Comparison of ENCODE assay signal across 9 cellular contexts in the genomic region with DNA sequence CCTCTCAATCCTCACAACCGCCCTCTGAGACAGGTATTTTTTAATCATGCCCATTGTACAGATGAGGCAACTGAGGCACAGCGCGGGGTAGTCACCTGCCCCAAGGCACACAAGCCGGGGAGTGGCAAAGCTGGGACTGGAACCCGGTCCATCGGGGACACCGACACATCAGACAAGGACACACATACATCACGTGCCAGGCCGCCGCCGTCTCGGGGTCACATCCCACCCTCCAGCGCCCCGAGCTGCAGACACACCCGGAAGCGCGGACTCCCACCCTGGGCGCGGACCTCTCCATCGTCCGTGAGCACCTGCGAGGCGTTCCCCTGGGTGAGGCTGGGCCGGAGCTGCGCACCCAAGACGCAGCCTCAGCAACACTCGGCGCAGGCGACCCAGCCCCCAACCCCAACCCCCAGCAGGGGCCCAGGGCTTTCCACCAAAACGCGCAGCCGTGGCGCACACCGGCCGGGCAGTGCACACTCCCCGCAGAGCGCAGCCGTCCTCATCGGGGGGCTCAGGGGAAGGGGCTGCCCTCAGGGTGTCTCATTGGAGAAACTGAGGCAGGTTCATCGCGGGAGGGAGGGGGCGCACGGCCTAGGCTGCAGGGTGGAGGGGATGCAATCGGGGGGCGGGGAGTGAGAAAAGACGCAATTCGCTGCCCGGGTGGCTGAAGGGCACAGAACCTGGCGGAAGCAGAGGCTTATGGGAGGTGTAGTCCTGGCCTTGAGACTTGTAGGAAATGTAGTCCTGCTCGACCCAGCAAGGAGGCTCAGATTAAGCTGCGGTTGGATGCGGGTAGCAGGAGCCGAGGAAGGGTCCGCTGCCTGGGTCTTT. TPM values are rescaled to one million over a fixed set of nuclear protein-coding genes. Genes with fewer than 3 reads are reported as not detected.
A peak's percentile ranks its signal among the peaks of the same experiment; 100 is the strongest.
DNase-seq lines count a peak whose midpoint lies in the region; ATAC-seq, FAIRE-seq and TF ChIP-seq lines count a peak whose summit lies in the region.
"Had no signal": no experiment of that assay in that cellular context is flagged by ENCODE, and none has a peak within 500 bp of the region (broad histone marks: within the 10 kb centered on the region; RNA-seq: fewer than 3 reads in every experiment).

No MANE protein-coding gene starts in this region.

- no peak for TF ChIP-seq CTCF in MM.1S (IDR thresholded peaks at IDR 0.05; ENCODE audit: low read length)
- TF ChIP-seq CTCF in heart right ventricle (IDR thresholded peaks at IDR 0.05) = no peak
- no peak for TF ChIP-seq CTCF in parathyroid adenoma (IDR thresholded peaks at IDR 0.05)

- H3K9ac ChIP-seq in MM.1S (ENCODE audit: low read length) (peak overlapping the region; percentile 17; the same call in 1 of the 2 replicates), parathyroid adenoma (peak overlapping the region; percentile 76)

- no peaks in the 10 kb centered on the region for H3K36me3 Mint-ChIP-seq in activated naive CD4-positive, alpha-beta T cell treated with anti-CD3 and anti-CD28 coated beads, Interleukin-2, amount 50 U/mL, for 72 hours

- H3K9me2 ChIP-seq in MM.1S (replicated peaks; ENCODE audit: insufficient read depth, low read length) = no peaks in the 10 kb centered on the region

- DNase-seq in NCI-H1436 (lab: John Stamatoyannopoulos, UW) (peak; percentile 83), NCI-H1436 treated with DMSO at 0.1 percent for 48 hours (lab: John Stamatoyannopoulos, UW) (no peak), MM.1S (peak; percentile 49), SK-N-DZ (ENCODE audit: low spot score) (peak; percentile 68), heart right ventricle (peak; percentile 47 to 66), urothelium cell line (ENCODE audit: low spot score) (peak; percentile 85)
- DNase-seq in activated naive CD4-positive, alpha-beta T cell treated with anti-CD3 and anti-CD28 coated beads, Interleukin-2, amount 50 U/mL, for 72 hours (ENCODE audit: low spot score in 2 of 2) = peak; percentile 60 to 71

- H3K79me2 ChIP-seq in MM.1S (ENCODE audit: low read length) (no peaks in the 10 kb centered on the region), parathyroid adenoma (no peaks in the 10 kb centered on the region)

- H3F3A ChIP-seq in MM.1S (ENCODE audit: insufficient read depth, low read length) = no peaks in the 10 kb centered on the region

- H2AFZ ChIP-seq in MM.1S (ENCODE audit: low read length) = peak overlapping the region; percentile 94
- H2AFZ ChIP-seq in parathyroid adenoma = peak overlapping the region; percentile 100

- peak overlapping the region in 1 of 2 donors; percentile 66 for H3K27ac Mint-ChIP-seq in activated naive CD4-positive, alpha-beta T cell treated with anti-CD3 and anti-CD28 coated beads, Interleukin-2, amount 50 U/mL, for 72 hours

- H3K36me3 ChIP-seq in MM.1S (replicated peaks; ENCODE audit: insufficient read depth, low read length) (no peaks in the 10 kb centered on the region), heart right ventricle (no peaks in the 10 kb centered on the region), parathyroid adenoma (ENCODE audit: control insufficient read depth, insufficient read depth, low read length) (no peaks in the 10 kb centered on the region)

- H4K20me1 ChIP-seq in MM.1S (ENCODE audit: insufficient read depth, low read length) = no peaks in the 10 kb centered on the region

- H3K4me2 ChIP-seq in MM.1S (ENCODE audit: low read depth, low read length) = peak overlapping the region; percentile 94
- H3K4me2 ChIP-seq in parathyroid adenoma (ENCODE audit: low read length) = peak overlapping the region; percentile 99

- WGBS in heart right ventricle, 2 donors = 3 to 5% methylated on average over 54 of the region's 54 CpGs

- H3K4me1 ChIP-seq in MM.1S (ENCODE audit: low read length) = no peaks in the 10 kb centered on the region
- H3K4me1 ChIP-seq in heart right ventricle = peaks cover 0 to 27% (median 12%) of the 10 kb centered on the region in 9 donors
- H3K4me1 ChIP-seq in parathyroid adenoma = peaks cover 11% of the 10 kb centered on the region

- peak; percentile 65 to 78 for ATAC-seq in activated naive CD4-positive, alpha-beta T cell treated with anti-CD3 and anti-CD28 coated beads, Interleukin-2, amount 50 U/mL, for 72 hours
- ATAC-seq in heart right ventricle = peak; percentile 69 to 88 (median 78)

- no peaks in the 10 kb centered on the region for H3K9me3 Mint-ChIP-seq in activated naive CD4-positive, alpha-beta T cell treated with anti-CD3 and anti-CD28 coated beads, Interleukin-2, amount 50 U/mL, for 72 hours

- H3K4me3 ChIP-seq in MM.1S (ENCODE audit: low read length) = peak overlapping the region; percentile 72
- peak overlapping the region; percentile 42 to 66 (median 60) for H3K4me3 ChIP-seq in heart right ventricle
- peak overlapping the region; percentile 75 for H3K4me3 ChIP-seq in parathyroid adenoma (ENCODE audit: low read depth, low read length)

- H3K27me3 ChIP-seq in MM.1S (replicated peaks; ENCODE audit: insufficient read depth, low read length) (peaks cover 67% of the 10 kb centered on the region), heart right ventricle (peaks cover 4 to 48% (median 35%) of the 10 kb centered on the region in 7 donors), parathyroid adenoma (ENCODE audit: control insufficient read depth, insufficient read depth, low read length) (no peaks in the 10 kb centered on the region)

- H3K9me3 ChIP-seq in MM.1S (replicated peaks; ENCODE audit: insufficient read depth, low read length) (no peaks in the 10 kb centered on the region), heart right ventricle (no peaks in the 10 kb centered on the region), parathyroid adenoma (ENCODE audit: control insufficient read depth, low read length) (no peaks in the 10 kb centered on the region)

- intact Hi-C loops in heart right ventricle (cut with DNase I) = loop anchor here in 2 of 10 donors (5.0 kb wide), 1 partner anchor 69 kb away; no protein-coding TSS in a partner anchor

- no peak overlapping the region for H3K27ac ChIP-seq in MM.1S (ENCODE audit: low read length)
- peak overlapping the region in 3 of 10 donors; percentile 27 to 56 (median 28) for H3K27ac ChIP-seq in heart right ventricle
- H3K27ac ChIP-seq in parathyroid adenoma = peak overlapping the region; percentile 52

- FAIRE-seq in urothelium cell line (lab: Jason Lieb, UNC) = no peak
- FAIRE-seq: A204.1 had no signal

RNA-seq across cellular contexts. Expression of gene LMTK3, which starts 1.9 kb away (rescaled TPM):
- polyA plus RNA-seq in SK-N-DZ (2014; cell fraction: cytosol; rRNA removed) = 0.17 and 0.38 TPM in 2 replicates
- 0.84 and 1.0 TPM in 2 replicates for polyA plus RNA-seq in SK-N-DZ (2014; cell fraction: nucleus; rRNA removed)
- total RNA-seq in activated naive CD4-positive, alpha-beta T cell treated with anti-CD3 and anti-CD28 coated beads, Interleukin-2, amount 50 U/mL, for 72 hours = 1 to 10 TPM; 2.9 to 9.5 TPM
- total RNA-seq in heart right ventricle = 1 to 10 TPM in 4 of 10 donors, under 1 TPM in 6; 0.40 to 1.3 (median 0.88) TPM
- polyA plus RNA-seq in heart right ventricle = 1 to 10 TPM in 1 of 2 donors, under 1 TPM in 1; 0.12 to 1.5 TPM

RNA-seq across cellular contexts. Expression of gene SULT2B1, which starts 38.5 kb away (rescaled TPM):
- polyA plus RNA-seq in SK-N-DZ (2014; cell fraction: cytosol; rRNA removed) = not detected in 2 replicates
- polyA plus RNA-seq in SK-N-DZ (2014; cell fraction: nucleus; rRNA removed) = not detected in 2 replicates
- not detected for total RNA-seq in activated naive CD4-positive, alpha-beta T cell treated with anti-CD3 and anti-CD28 coated beads, Interleukin-2, amount 50 U/mL, for 72 hours
- total RNA-seq in heart right ventricle = under 1 TPM in 3 of 10 donors, not detected in 7; 0.42 to 0.70 (median 0.42) TPM
- under 1 TPM; 0.13 to 0.44 TPM for polyA plus RNA-seq in heart right ventricle

RNA-seq across cellular contexts. Expression of gene CYTH2, which starts 44.3 kb away (rescaled TPM):
- polyA plus RNA-seq in SK-N-DZ (2014; cell fraction: cytosol; rRNA removed) = 27.6 and 28.1 TPM in 2 replicates
- polyA plus RNA-seq in SK-N-DZ (2014; cell fraction: nucleus; rRNA removed) = 70.9 and 73.1 TPM in 2 replicates
- total RNA-seq in activated naive CD4-positive, alpha-beta T cell treated with anti-CD3 and anti-CD28 coated beads, Interleukin-2, amount 50 U/mL, for 72 hours = 10 to 100 TPM; 32.4 to 64.1 TPM
- 10 to 100 TPM; 25.8 to 40.4 (median 32.2) TPM for total RNA-seq in heart right ventricle
- 10 to 100 TPM; 28.2 to 41.9 TPM for polyA plus RNA-seq in heart right ventricle

RNA-seq across cellular contexts. Expression of gene KCNJ14, which starts 58.1 kb away (rescaled TPM):
- 0.14 and 0.38 TPM in 2 replicates for polyA plus RNA-seq in SK-N-DZ (2014; cell fraction: cytosol; rRNA removed)
- polyA plus RNA-seq in SK-N-DZ (2014; cell fraction: nucleus; rRNA removed) = 1.1 and 1.5 TPM in 2 replicates
- total RNA-seq in activated naive CD4-positive, alpha-beta T cell treated with anti-CD3 and anti-CD28 coated beads, Interleukin-2, amount 50 U/mL, for 72 hours = 1 to 10 TPM; 2.1 to 2.3 TPM
- under 1 TPM; 0.13 to 0.52 (median 0.30) TPM for total RNA-seq in heart right ventricle
- polyA plus RNA-seq in heart right ventricle = under 1 TPM; 0.29 to 0.43 TPM
